Comparison of ENCODE assay signal across 18 cellular contexts in genomic region chr6:51479296-51479695, GRCh38.
A peak's percentile ranks its signal among the peaks of the same experiment; 100 is the strongest.
DNase-seq lines count a peak whose midpoint lies in the region; ATAC-seq, FAIRE-seq and TF ChIP-seq lines count a peak whose summit lies in the region.
"Had no signal": no experiment of that assay in that cellular context is flagged by ENCODE, and none has a peak within 500 bp of the region (broad histone marks: within the 10 kb centered on the region; RNA-seq: fewer than 3 reads in every experiment).

No MANE protein-coding gene starts in this region.

- H3K4me3 ChIP-seq in Karpas-422 (ENCODE audit: low read length), result no peak overlapping the region
- H3K4me3 ChIP-seq: HAP-1 had no signal

- H3K4me1 Mint-ChIP-seq in activated CD8-positive, alpha-beta memory T cell treated with anti-CD3 and anti-CD28 coated beads, Interleukin-2, amount 10 ng/mL, durations not matched to agents 7 days and 5 days, result no peaks in the 10 kb centered on the region
- H3K4me1 Mint-ChIP-seq: B cell had no signal

- no peaks in the 10 kb centered on the region for H3K4me1 ChIP-seq in Karpas-422 (ENCODE audit: low read length)
- H3K4me1 ChIP-seq: HAP-1 had no signal

- H3K4me3 Mint-ChIP-seq in activated CD8-positive, alpha-beta memory T cell treated with anti-CD3 and anti-CD28 coated beads, Interleukin-2, amount 10 ng/mL, durations not matched to agents 7 days and 5 days, result no peak overlapping the region
- H3K4me3 Mint-ChIP-seq: B cell; CD8-positive, alpha-beta T cell; HFFc6 had no signal

- DNase-seq in D721Med (ENCODE audit: insufficient read length, low spot score), result no peak
- DNase-seq in left lobe of liver (ENCODE audit: low spot score), result no peak
- no peak for DNase-seq in HEK293T (ENCODE audit: extremely low spot score)
- DNase-seq in activated CD8-positive, alpha-beta memory T cell treated with anti-CD3 and anti-CD28 coated beads, Interleukin-2, amount 10 ng/mL, durations not matched to agents 7 days and 5 days, result no peak
- DNase-seq in Karpas-422, result no peak
- DNase-seq: C1 segment of cervical spinal cord; CD8-positive, alpha-beta T cell; COR-L47; HFFc6; IMR-90; KBM-7 had no signal

- H3K4me2 ChIP-seq in Karpas-422 (ENCODE audit: low read depth, low read length, poor library complexity, severe bottlenecking), result no peak overlapping the region

- ATAC-seq in left lobe of liver, result peak; percentile 93
- no peak for ATAC-seq in activated CD8-positive, alpha-beta memory T cell treated with anti-CD3 and anti-CD28 coated beads, Interleukin-2, amount 10 ng/mL, durations not matched to agents 7 days and 5 days
- ATAC-seq in HG03354 (IDR thresholded peaks at IDR 0.05; ENCODE audit: poor library complexity, severe bottlenecking, unreplicated experiment), result no peak
- ATAC-seq: CD8-positive, alpha-beta T cell had no signal

- FAIRE-seq in D721Med (lab: Jason Lieb, UNC), result peak; percentile 41
- FAIRE-seq: A204.1, H1 had no signal

- H3K27me3 ChIP-seq in Karpas-422 (ENCODE audit: low read length), result no peaks in the 10 kb centered on the region

- H3K27ac ChIP-seq in VCaP, result peak overlapping the region; percentile 30; the same call in 1 of the 2 replicates
- H3K27ac ChIP-seq in Karpas-422 (ENCODE audit: low read length), result no peak overlapping the region
- H3K27ac ChIP-seq: HL-60 had no signal

- H3K36me3 ChIP-seq in Karpas-422 (ENCODE audit: insufficient read depth, low read length), result no peaks in the 10 kb centered on the region
- H3K36me3 ChIP-seq: HAP-1 had no signal

- H2AFZ ChIP-seq in Karpas-422 (ENCODE audit: low read length), result no peak overlapping the region

- H4K20me1 ChIP-seq in Karpas-422 (ENCODE audit: insufficient read depth, low read depth, low read length), result no peaks in the 10 kb centered on the region

- no peak for TF ChIP-seq CTCF in D721Med (IDR thresholded peaks at IDR 0.05; ENCODE audit: insufficient read depth, missing control alignments)
- no peak for TF ChIP-seq CTCF in VCaP (conservative IDR thresholded peaks at IDR 0.05)

- H3K36me3 Mint-ChIP-seq in activated CD8-positive, alpha-beta memory T cell treated with anti-CD3 and anti-CD28 coated beads, Interleukin-2, amount 10 ng/mL, durations not matched to agents 7 days and 5 days, result no peaks in the 10 kb centered on the region
- H3K36me3 Mint-ChIP-seq: CD8-positive, alpha-beta T cell had no signal

- POLR2A ChIA-PET in HEK293T (lab: Yijun Ruan, JAX), result no interaction called here

- H3K9me3 Mint-ChIP-seq in activated CD8-positive, alpha-beta memory T cell treated with anti-CD3 and anti-CD28 coated beads, Interleukin-2, amount 10 ng/mL, durations not matched to agents 7 days and 5 days (ENCODE audit: low read depth), result peaks cover 3% of the 10 kb centered on the region

- no peaks in the 10 kb centered on the region for H3K9me3 ChIP-seq in Karpas-422 (ENCODE audit: low read length)
- H3K9me3 ChIP-seq: HAP-1 had no signal

- CTCF ChIA-PET in HEK293T (lab: Yijun Ruan, JAX), result no interaction called here
- CTCF ChIA-PET in activated CD8-positive, alpha-beta memory T cell treated with anti-CD3 and anti-CD28 coated beads, Interleukin-2, amount 10 ng/mL, durations not matched to agents 7 days and 5 days (lab: Charles Lee), result no interaction called here

- H3K9me2 ChIP-seq in Karpas-422 (replicated peaks; ENCODE audit: insufficient read depth, low read length), result no peaks in the 10 kb centered on the region

- H3K27ac Mint-ChIP-seq in activated CD8-positive, alpha-beta memory T cell treated with anti-CD3 and anti-CD28 coated beads, Interleukin-2, amount 10 ng/mL, durations not matched to agents 7 days and 5 days, result no peak overlapping the region
- H3K27ac Mint-ChIP-seq: B cell; CD8-positive, alpha-beta T cell; HFFc6 had no signal

- H3K9ac ChIP-seq in Karpas-422 (ENCODE audit: low read length), result no peak overlapping the region

- H3K27me3 Mint-ChIP-seq in activated CD8-positive, alpha-beta memory T cell treated with anti-CD3 and anti-CD28 coated beads, Interleukin-2, amount 10 ng/mL, durations not matched to agents 7 days and 5 days, result no peaks in the 10 kb centered on the region
- H3K27me3 Mint-ChIP-seq: B cell had no signal

- no peaks in the 10 kb centered on the region for H3K79me2 ChIP-seq in Karpas-422 (ENCODE audit: low read length)

TF ChIP-seq in HEK293T, 16 proteins besides CTCF, POLR2A, EP300 and RAD21:
- TF ChIP-seq NFRKB (IDR thresholded peaks at IDR 0.05), result no peak
- no peak for TF ChIP-seq CTBP1 (IDR thresholded peaks at IDR 0.05; ENCODE audit: borderline replicate concordance)
- TF ChIP-seq FOXA1 (IDR thresholded peaks at IDR 0.05), result no peak
- no peak for TF ChIP-seq LEF1 (IDR thresholded peaks at IDR 0.05; ENCODE audit: borderline replicate concordance)
- no peak for TF ChIP-seq ARNT (IDR thresholded peaks at IDR 0.05)
- TF ChIP-seq ELF4 (IDR thresholded peaks at IDR 0.05), result no peak
- TF ChIP-seq SUZ12 (IDR thresholded peaks at IDR 0.05), result no peak
- no peak for TF ChIP-seq PKNOX1 (IDR thresholded peaks at IDR 0.05)
- no peak for TF ChIP-seq FOXM1 (IDR thresholded peaks at IDR 0.05; ENCODE audit: borderline replicate concordance)
- TF ChIP-seq L3MBTL2 (conservative IDR thresholded peaks at IDR 0.05), result no peak
- TF ChIP-seq HDGF (IDR thresholded peaks at IDR 0.05; ENCODE audit: borderline replicate concordance), result no peak
- TF ChIP-seq TARDBP (IDR thresholded peaks at IDR 0.05), result no peak
TF ChIP-seq in HEK293T: peak in this region for 0.
